ENCODE assay signal across 15 cellular contexts in the genomic region with DNA sequence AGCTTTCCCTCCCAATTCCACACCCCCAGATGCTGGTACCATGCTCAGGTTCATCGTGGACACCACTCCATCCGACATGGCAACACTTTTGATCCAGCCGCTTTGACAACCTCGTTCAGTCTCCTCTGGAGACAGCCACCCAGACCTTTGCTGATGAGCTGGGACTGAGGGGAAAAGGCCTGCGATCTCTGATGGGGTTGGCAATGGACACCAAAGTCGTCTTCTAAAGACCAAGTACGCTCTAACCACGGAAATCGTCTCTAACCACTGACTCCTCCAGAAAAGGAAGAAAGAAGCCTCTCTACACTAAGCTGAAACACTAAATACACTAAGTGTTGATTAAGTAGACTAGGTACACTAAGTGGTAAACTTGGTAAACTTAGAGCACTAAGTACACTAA. TPM values are rescaled to one million over a fixed set of nuclear protein-coding genes. Genes with fewer than 3 reads are reported as not detected.
DNase-seq lines count a peak whose midpoint lies in the region; ATAC-seq and TF ChIP-seq lines count a peak whose summit lies in the region.
"Had no signal": no experiment of that assay in that cellular context is flagged by ENCODE, and none has a peak within 500 bp of the region (broad histone marks: within the 10 kb centered on the region; RNA-seq: fewer than 3 reads in every experiment).

No MANE protein-coding gene starts in this region.

- no peak overlapping the region for H3K9ac ChIP-seq in IMR-90 (ENCODE audit: low read depth, low read length)

- H3K4me1 ChIP-seq in IMR-90 (ENCODE audit: control insufficient read depth, insufficient read depth, low read length) = peaks cover 3% of the 10 kb centered on the region

- POLR2A ChIA-PET in CD4-positive, alpha-beta T cell (lab: Charles Lee) = interaction anchor here (0.7 to 4.2 kb wide), 6 partner anchors 9 to 155 kb away, joined by 3 to 32 read pairs (median 4); a partner anchor contains a TSS
- POLR2A ChIA-PET in IMR-90 (lab: Charles Lee; ENCODE audit: unreplicated experiment) = no interaction called here
- POLR2A ChIA-PET in activated B cell treated with CpG ODN at 0.5 μM for 24 hours (lab: Charles Lee) = interaction anchor here (0.6 to 1.6 kb wide), 4 partner anchors 10 to 1733 kb away, joined by 3 to 11 read pairs (median 7); no protein-coding TSS in a partner anchor
- POLR2A ChIA-PET in HEK293T (lab: Yijun Ruan, JAX) = interaction anchor here (0.7 kb wide), 1 partner anchor 17 kb away, joined by 3 read pairs; no protein-coding TSS in a partner anchor

- TF ChIP-seq RAD21 in IMR-90 (IDR thresholded peaks at IDR 0.05; ENCODE audit: low read length) = no peak

- H3K36me3 ChIP-seq in IMR-90 (ENCODE audit: control insufficient read depth, insufficient read depth, low read length) = no peaks in the 10 kb centered on the region
- H3K36me3 ChIP-seq: esophagus squamous epithelium, MG63, suprapubic skin had no signal

- BruUV-seq in IMR-90 (replicated peaks; lab: Mats Ljungman, UMichigan) = no TSS peak

- no peak overlapping the region for H3K56ac ChIP-seq in IMR-90 (ENCODE audit: extremely low read depth, insufficient read depth, low read length)

- no peak overlapping the region for H3K27ac ChIP-seq in CD4-positive, alpha-beta T cell (ENCODE audit: low read depth, low read length)
- H3K27ac ChIP-seq in IMR-90 (ENCODE audit: insufficient read depth, low read length) = no peak overlapping the region
- H3K27ac ChIP-seq: esophagus squamous epithelium, suprapubic skin had no signal

- no peak overlapping the region for H2AFZ ChIP-seq in IMR-90 (replicated peaks; ENCODE audit: low read length, poor library complexity)

- no peak overlapping the region for H4K8ac ChIP-seq in IMR-90 (ENCODE audit: low read depth in 2 of 2, low read length in 2 of 2)

- no peak overlapping the region for H4K91ac ChIP-seq in IMR-90 (ENCODE audit: insufficient read depth, low read depth, low read length)

- H3K9me3 Mint-ChIP-seq in CD4-positive, alpha-beta T cell = no peaks in the 10 kb centered on the region
- H3K9me3 Mint-ChIP-seq in activated B cell treated with CpG ODN at 0.5 μM for 24 hours (peaks cover 20% of the 10 kb centered on the region), natural killer cell (peaks cover 0 to 3% of the 10 kb centered on the region in 2 donors)

- WGBS in IMR-90 (ENCODE audit: extremely low coverage in 2 of 2, insufficient read length in 1 of 2), 2 experiments = no CpG with 5 or more reads among the region's 9 CpGs

- no peak for TF ChIP-seq CTCF in CD4-positive, alpha-beta T cell (IDR thresholded peaks at IDR 0.05)
- no peak for TF ChIP-seq CTCF in IMR-90 (conservative IDR thresholded peaks at IDR 0.05; ENCODE audit: low read depth, low read length)
- no peak for TF ChIP-seq CTCF in activated B cell treated with CpG ODN at 0.5 μM for 24 hours (IDR thresholded peaks at IDR 0.05)
- no peak for TF ChIP-seq CTCF in natural killer cell (IDR thresholded peaks at IDR 0.05)

- ATAC-seq in CD4-positive, alpha-beta T cell (ENCODE audit: poor library complexity) = no peak
- no peak for ATAC-seq in IMR-90 (ENCODE audit: low read depth)
- ATAC-seq in activated B cell treated with CpG ODN at 0.5 μM for 24 hours (ENCODE audit: low read depth) = peak; percentile 4
- no peak for ATAC-seq in natural killer cell

- no peak overlapping the region for H3K4me3 ChIP-seq in IMR-90 (ENCODE audit: insufficient read depth, low read depth, low read length)
- H3K4me3 ChIP-seq: MG63 had no signal

- DNase-seq in CD4-positive, alpha-beta T cell = no peak
- no peak for DNase-seq in IMR-90
- no peak for DNase-seq in activated B cell treated with CpG ODN at 0.5 μM for 24 hours
- DNase-seq in natural killer cell = no peak
- DNase-seq in NCI-H1092 (lab: John Stamatoyannopoulos, UW) = no peak
- DNase-seq in AG08396 (ENCODE audit: low spot score) = no peak
- no peak for DNase-seq in HEK293T (ENCODE audit: extremely low spot score)
- DNase-seq: C1 segment of cervical spinal cord, DMS79 treated with DMSO at 0.1 percent for 48 hours, esophagus squamous epithelium, MG63, NCI-H2081 treated with DMSO at 0.1 percent for 48 hours, NCI-H524, SIG-M5 had no signal

- no peak overlapping the region for H3K18ac ChIP-seq in IMR-90 (ENCODE audit: low read depth, low read length)

- peak overlapping the region; percentile 47 for H3K4me3 Mint-ChIP-seq in CD4-positive, alpha-beta T cell
- H3K4me3 Mint-ChIP-seq in activated B cell treated with CpG ODN at 0.5 μM for 24 hours = peak overlapping the region; percentile 58
- H3K4me3 Mint-ChIP-seq in natural killer cell = peak overlapping the region; percentile 71

- H3K14ac ChIP-seq in IMR-90 (replicated peaks; ENCODE audit: low read depth, low read length) = no peak overlapping the region

- peaks cover 17% of the 10 kb centered on the region for H3K9me3 ChIP-seq in CD4-positive, alpha-beta T cell (ENCODE audit: control insufficient read depth, low read length)
- peaks cover 10% of the 10 kb centered on the region for H3K9me3 ChIP-seq in IMR-90 (ENCODE audit: control insufficient read depth, insufficient read depth, low read length)
- H3K9me3 ChIP-seq: suprapubic skin had no signal

- H2AK5ac ChIP-seq in IMR-90 (ENCODE audit: low read depth, low read length) = no peak overlapping the region

- no peak overlapping the region for H2BK20ac ChIP-seq in IMR-90 (ENCODE audit: low read depth, low read length)

- peak overlapping the region; percentile 78 for H3K4me2 ChIP-seq in IMR-90 (ENCODE audit: low read depth, low read length)

- dilution Hi-C loops in IMR-90 (cut with HindIII; ENCODE audit: low sequenced_read_pairs, unreplicated experiment) = no loop called here

- H3K79me1 ChIP-seq in IMR-90 (ENCODE audit: low read depth in 1 of 2, low read length in 2 of 2) = no peaks in the 10 kb centered on the region

- no peaks in the 10 kb centered on the region; the same call in 1 of the 2 replicates for H3K9me1 ChIP-seq in IMR-90 (ENCODE audit: insufficient read depth, low read length)

- no peak overlapping the region for H4K5ac ChIP-seq in IMR-90 (ENCODE audit: low read depth, low read length)

- no peak overlapping the region for H2AK9ac ChIP-seq in IMR-90 (replicated peaks; ENCODE audit: low read depth, low read length, poor library complexity)

- H3K4me1 Mint-ChIP-seq in CD4-positive, alpha-beta T cell (ENCODE audit: low read depth) = peaks cover 54% of the 10 kb centered on the region
- H3K4me1 Mint-ChIP-seq in activated B cell treated with CpG ODN at 0.5 μM for 24 hours (peaks cover 37% of the 10 kb centered on the region), natural killer cell (peaks cover 51 to 61% of the 10 kb centered on the region in 2 donors)

- no peak overlapping the region for H3K4ac ChIP-seq in IMR-90 (ENCODE audit: low read depth, low read length)

- CTCF ChIA-PET in CD4-positive, alpha-beta T cell (lab: Charles Lee) = interaction anchor here (0.5 to 5.8 kb wide), 4 partner anchors 10 to 78 kb away, joined by 4 to 52 read pairs (median 6); no protein-coding TSS in a partner anchor
- CTCF ChIA-PET in IMR-90 (lab: Yijun Ruan, JAX) = interaction anchor here (2.0 kb wide), 1 partner anchor 10 kb away, joined by 10 read pairs; no protein-coding TSS in a partner anchor
- CTCF ChIA-PET in activated B cell treated with CpG ODN at 0.5 μM for 24 hours (lab: Charles Lee) = interaction anchor here (1.4 to 7.3 kb wide), 2 partner anchors 8 to 19 kb away, joined by 4 to 54 read pairs; no protein-coding TSS in a partner anchor
- CTCF ChIA-PET in HEK293T (lab: Yijun Ruan, JAX) = interaction anchor here (0.8 kb wide), 1 partner anchor 9 kb away, joined by 3 read pairs; no protein-coding TSS in a partner anchor

- no peak overlapping the region for H2BK120ac ChIP-seq in IMR-90 (ENCODE audit: low read depth, low read length)

- no peak for TF ChIP-seq POLR2A in IMR-90 (IDR thresholded peaks at IDR 0.05; ENCODE audit: low read depth, low read length)

- H3K27me3 Mint-ChIP-seq in CD4-positive, alpha-beta T cell = peaks cover 90% of the 10 kb centered on the region
- H3K27me3 Mint-ChIP-seq in activated B cell treated with CpG ODN at 0.5 μM for 24 hours (peaks cover 72% of the 10 kb centered on the region), natural killer cell (ENCODE audit: low read depth in 2 of 2) (peaks cover 81 to 87% of the 10 kb centered on the region in 2 donors)

- H3K27ac Mint-ChIP-seq in CD4-positive, alpha-beta T cell = no peak overlapping the region
- H3K27ac Mint-ChIP-seq in activated B cell treated with CpG ODN at 0.5 μM for 24 hours (peak overlapping the region; percentile 31), natural killer cell (no peak overlapping the region)

- H4K20me1 ChIP-seq in IMR-90 (ENCODE audit: insufficient read depth, low read length) = peaks cover 20% of the 10 kb centered on the region; the same call in 1 of the 2 replicates

- H2BK5ac ChIP-seq in IMR-90 (ENCODE audit: low read depth, low read length, poor library complexity, severe bottlenecking) = no peak overlapping the region

- H3K23ac ChIP-seq in IMR-90 (ENCODE audit: low read depth, low read length) = no peak overlapping the region

- H2BK15ac ChIP-seq in IMR-90 (ENCODE audit: low read depth, low read length) = no peak overlapping the region

- intact Hi-C loops in CD4-positive, alpha-beta T cell (cut with DNase I, micrococcal nuclease) = no loop called here
- intact Hi-C loops in IMR-90 (cut with micrococcal nuclease) = no loop called here
- intact Hi-C loops in activated B cell treated with CpG ODN at 0.5 μM for 24 hours (cut with micrococcal nuclease) = loop anchor here (10.0 kb wide), 1 partner anchor 442 kb away; a partner anchor contains a TSS
- intact Hi-C loops in natural killer cell (cut with micrococcal nuclease) = no loop called here

- in situ Hi-C loops in IMR-90 (cut with MboI; ENCODE audit: low sequenced_read_pairs) = no loop called here

- peaks cover 95% of the 10 kb centered on the region for H3K27me3 ChIP-seq in CD4-positive, alpha-beta T cell (ENCODE audit: control insufficient read depth, insufficient read depth, low read length)
- H3K27me3 ChIP-seq in IMR-90 (ENCODE audit: control insufficient read depth, insufficient read depth, low read length) = peaks cover 83% of the 10 kb centered on the region

- no peaks in the 10 kb centered on the region for H3K36me3 Mint-ChIP-seq in CD4-positive, alpha-beta T cell (ENCODE audit: low read depth)
- H3K36me3 Mint-ChIP-seq in activated B cell treated with CpG ODN at 0.5 μM for 24 hours (ENCODE audit: low read depth) (peaks cover 2% of the 10 kb centered on the region), natural killer cell (peaks cover 28% of the 10 kb centered on the region)

TF ChIP-seq in HEK293T, 16 proteins besides CTCF, POLR2A, EP300 and RAD21 (continues in another document):
- TF ChIP-seq SP1 (IDR thresholded peaks at IDR 0.05) (no peak), ARNT (IDR thresholded peaks at IDR 0.05) (no peak), CTBP1 (IDR thresholded peaks at IDR 0.05; ENCODE audit: borderline replicate concordance) (no peak), ELF4 (IDR thresholded peaks at IDR 0.05) (no peak), L3MBTL2 (conservative IDR thresholded peaks at IDR 0.05) (no peak)

RNA-seq across cellular contexts. Expression of a gene that starts 26.1 kb away (rescaled TPM):
- total RNA-seq in CD4-positive, alpha-beta T cell = 1,000 to 10,000 TPM; 1,136 to 1,173 TPM
- total RNA-seq in IMR-90 (2012; rRNA removed) (84.8 and 85.8 TPM in 2 replicates), activated B cell treated with CpG ODN at 0.5 μM for 24 hours (737 and 740 TPM in 2 replicates), natural killer cell (1,000 to 10,000 TPM; 1,807 to 2,048 (median 1,904) TPM)
- 83.6 and 91.4 TPM in 2 replicates for polyA plus RNA-seq in IMR-90 (2012; rRNA removed)
- polyA plus RNA-seq in IMR-90 (2012; cell fraction: cytosol; rRNA removed) = 104 and 106 TPM in 2 replicates
- polyA plus RNA-seq in IMR-90 (2012; cell fraction: nucleus; rRNA removed; ENCODE audit: low replicate concordance) = 84.7 and 103 TPM in 2 replicates
